Comparison of ENCODE assay signal across 1 cellular context in genomic region chr19:18165794-18166544, GRCh38.
TF ChIP-seq lines count a peak whose summit lies in the region.

No MANE protein-coding gene starts in this region.

TF ChIP-seq in SK-N-SH, 30 proteins besides CTCF, POLR2A, EP300 and RAD21 (continued from another document):
- no peak for TF ChIP-seq FOXM1 (IDR thresholded peaks at IDR 0.05; ENCODE audit: low read depth)
- no peak for TF ChIP-seq TCF12 (IDR thresholded peaks at IDR 0.05)
- no peak for TF ChIP-seq SIN3A (IDR thresholded peaks at IDR 0.05; ENCODE audit: borderline replicate concordance, low read depth, low read length)
- no peak for TF ChIP-seq USF1 (IDR thresholded peaks at IDR 0.05; ENCODE audit: borderline replicate concordance, low read depth)
- no peak for TF ChIP-seq EZH2phosphoT487 (IDR thresholded peaks at IDR 0.05; ENCODE audit: borderline replicate concordance, low read depth)
- no peak for TF ChIP-seq IRF3 (IDR thresholded peaks at IDR 0.05; ENCODE audit: low read depth, low read length)
- no peak for TF ChIP-seq MAX (IDR thresholded peaks at IDR 0.05; ENCODE audit: low read depth)
- no peak for TF ChIP-seq MXI1 (IDR thresholded peaks at IDR 0.05; ENCODE audit: low read depth, low read length)
- TF ChIP-seq CHD2 (IDR thresholded peaks at IDR 0.05; ENCODE audit: low read length, partially characterized antibody), result no peak
TF ChIP-seq in SK-N-SH: peak in this region for 0.
